Comparison of ENCODE assay signal across 8 cellular contexts in genomic region chr9:107282268-107282667, GRCh38. TPM values are rescaled to one million over a fixed set of nuclear protein-coding genes. Genes with fewer than 3 reads are reported as not detected.
DNase-seq lines count a peak whose midpoint lies in the region; ATAC-seq, FAIRE-seq and TF ChIP-seq lines count a peak whose summit lies in the region.

No MANE protein-coding gene starts in this region.

- H3K27me3 ChIP-seq in muscle layer of duodenum (ENCODE audit: low read depth, low read length): no peaks in the 10 kb centered on the region

- peak overlapping the region; percentile 81 for H3K27ac Mint-ChIP-seq in activated CD4-positive, alpha-beta T cell treated with anti-CD3 and anti-CD28 coated beads for 36 hours

- no peak for ATAC-seq in activated CD4-positive, alpha-beta T cell treated with anti-CD3 and anti-CD28 coated beads for 36 hours
- no peak for ATAC-seq in HG03196 (IDR thresholded peaks at IDR 0.05; ENCODE audit: unreplicated experiment)

- no peak for TF ChIP-seq CTCF in cardiac fibroblast (IDR thresholded peaks at IDR 0.05; ENCODE audit: low read depth, low read length)

- H3K27ac ChIP-seq in KOPT-K1 (ENCODE audit: low read depth, low read length, poor library complexity, severe bottlenecking) (peak overlapping the region; percentile 44), muscle layer of duodenum (ENCODE audit: low read length) (peak overlapping the region; percentile 94)

- H3K27me3 Mint-ChIP-seq in activated CD4-positive, alpha-beta T cell treated with anti-CD3 and anti-CD28 coated beads for 36 hours: no peaks in the 10 kb centered on the region

- peaks cover 15% of the 10 kb centered on the region for H3K36me3 Mint-ChIP-seq in activated CD4-positive, alpha-beta T cell treated with anti-CD3 and anti-CD28 coated beads for 36 hours (ENCODE audit: low read depth)

- no peaks in the 10 kb centered on the region for H3K9me3 ChIP-seq in KOPT-K1 (ENCODE audit: insufficient read depth, low read length, poor library complexity, severe bottlenecking)
- no peaks in the 10 kb centered on the region for H3K9me3 ChIP-seq in muscle layer of duodenum (ENCODE audit: control insufficient read depth in 1 of 2, low read length in 2 of 2)

- DNase-seq in activated CD4-positive, alpha-beta T cell treated with anti-CD3 and anti-CD28 coated beads for 36 hours: no peak
- DNase-seq in activated CD4-positive, alpha-beta T cell treated with anti-CD3 and anti-CD28 coated beads, Interleukin-2, amount 50 U/mL, for 1 hour: no peak
- DNase-seq in cardiac fibroblast (ENCODE audit: low read depth in 2 of 2): no peak
- DNase-seq in NOMO-1 (lab: John Stamatoyannopoulos, UW; ENCODE audit: unreplicated experiment in 2 of 2): no peak
- no peak for DNase-seq in frontal cortex (ENCODE audit: low spot score in 2 of 2)

- peaks cover 35% of the 10 kb centered on the region for H3K4me1 Mint-ChIP-seq in activated CD4-positive, alpha-beta T cell treated with anti-CD3 and anti-CD28 coated beads for 36 hours

- H3K4me3 Mint-ChIP-seq in activated CD4-positive, alpha-beta T cell treated with anti-CD3 and anti-CD28 coated beads for 36 hours: peak overlapping the region; percentile 83

- H3K4me3 ChIP-seq in cardiac fibroblast (replicated peaks in 1 of 2; ENCODE audit: low read depth in 2 of 2, low read length in 2 of 2) (peak overlapping the region; percentile 56 to 63), muscle layer of duodenum (ENCODE audit: low read depth in 1 of 2, low read length in 2 of 2) (peak overlapping the region; percentile 79 to 88)

- CTCF ChIA-PET in activated CD4-positive, alpha-beta T cell treated with anti-CD3 and anti-CD28 coated beads for 36 hours (lab: Charles Lee): interaction anchor here (1.2 to 1.8 kb wide), 3 partner anchors 13 to 59 kb away, joined by 3 to 5 read pairs (median 4); no protein-coding TSS in a partner anchor

- H3K4me1 ChIP-seq in muscle layer of duodenum (ENCODE audit: control insufficient read depth in 1 of 2, insufficient read depth in 2 of 2, low read length in 2 of 2): peaks cover 4 to 25% of the 10 kb centered on the region in 2 donors

- intact Hi-C loops in activated CD4-positive, alpha-beta T cell treated with anti-CD3 and anti-CD28 coated beads for 36 hours (cut with DNase I, micrococcal nuclease): loop anchor here (1.0 to 5.0 kb wide), 7 partner anchors 39 to 1830 kb away; partner anchors contain the start of gene TMEM38B (in 1 of the 2)

- H3K36me3 ChIP-seq in KOPT-K1 (ENCODE audit: insufficient read depth, low read length) (no peaks in the 10 kb centered on the region), muscle layer of duodenum (ENCODE audit: control insufficient read depth in 1 of 2, insufficient read depth in 2 of 2, low read length in 2 of 2) (peaks cover 0 to 4% of the 10 kb centered on the region in 2 donors)

- H3K9me3 Mint-ChIP-seq in activated CD4-positive, alpha-beta T cell treated with anti-CD3 and anti-CD28 coated beads for 36 hours (ENCODE audit: low read depth): no peaks in the 10 kb centered on the region

- POLR2A ChIA-PET in activated CD4-positive, alpha-beta T cell treated with anti-CD3 and anti-CD28 coated beads for 36 hours (lab: Charles Lee): interaction anchor here (0.6 kb wide), 1 partner anchor 19 kb away, joined by 3 read pairs; no protein-coding TSS in a partner anchor

- FAIRE-seq in frontal cortex (lab: Jason Lieb, UNC): no peak

RNA-seq across cellular contexts. Expression of gene RAD23B, which starts 0.8 kb away (rescaled TPM):
- 100 to 1,000 TPM; 114 to 188 TPM for total RNA-seq in activated CD4-positive, alpha-beta T cell treated with anti-CD3 and anti-CD28 coated beads for 36 hours
- total RNA-seq in frontal cortex: 110 TPM
